ENCODE assay signal across 10 cellular contexts in the genomic region with DNA sequence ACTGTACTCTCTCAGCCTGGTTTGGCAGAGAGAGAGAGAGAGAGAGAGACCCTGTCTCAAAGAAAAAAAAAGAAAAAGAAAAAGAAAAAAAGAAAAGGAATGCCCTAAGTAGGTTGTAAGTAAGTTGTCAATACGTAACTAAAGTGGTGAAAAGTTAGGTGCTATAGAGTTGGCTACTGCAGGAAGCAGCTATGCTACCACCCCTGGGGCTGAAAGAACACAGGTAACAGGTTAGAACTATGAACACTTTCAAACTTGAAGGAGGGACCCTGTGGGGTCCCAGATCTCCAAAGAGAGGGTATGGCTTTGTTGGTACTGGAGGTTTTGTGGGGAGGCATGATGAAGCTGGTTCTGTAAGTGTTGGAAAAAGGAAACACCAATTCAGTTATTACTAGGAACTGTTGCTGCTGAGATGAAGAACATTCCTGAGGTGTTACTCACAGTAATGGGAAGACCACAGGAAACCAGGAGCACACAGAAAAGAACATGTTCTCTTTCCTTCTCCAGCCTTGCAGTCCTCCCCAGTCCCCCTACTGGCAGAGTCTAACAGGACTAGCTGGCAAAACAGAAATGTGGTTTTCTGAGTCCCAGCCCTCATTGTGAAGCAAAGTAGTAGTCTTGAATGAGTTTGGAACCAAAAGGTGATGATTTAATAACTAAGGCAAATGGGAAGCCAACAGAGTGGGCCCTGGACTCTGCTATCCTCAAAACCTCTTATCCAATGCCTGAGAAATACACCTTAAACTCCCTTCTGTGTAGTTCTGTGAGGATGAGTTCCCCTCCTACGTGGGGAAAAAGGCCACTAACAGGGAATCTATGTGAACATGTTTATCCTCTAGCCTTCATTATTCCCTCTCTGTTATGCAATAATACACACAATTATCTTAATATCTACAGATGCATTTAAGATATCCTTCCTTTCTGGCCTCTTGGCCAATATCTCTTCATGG.
DNase-seq lines count a peak whose midpoint lies in the region; ATAC-seq and TF ChIP-seq lines count a peak whose summit lies in the region.
"Had no signal": no experiment of that assay in that cellular context is flagged by ENCODE, and none has a peak within 500 bp of the region (broad histone marks: within the 10 kb centered on the region; RNA-seq: fewer than 3 reads in every experiment).

No MANE protein-coding gene starts in this region.

- H3K4me3 ChIP-seq in kidney epithelial cell (ENCODE audit: low read depth, low read length) = no peak overlapping the region

- no peaks in the 10 kb centered on the region for H3K27me3 ChIP-seq in kidney epithelial cell (ENCODE audit: control insufficient read depth, insufficient read depth, low read length)

- TF ChIP-seq CTCF in C4-2B (conservative IDR thresholded peaks at IDR 0.05) (peak; percentile 43), kidney epithelial cell (IDR thresholded peaks at IDR 0.05; ENCODE audit: insufficient read depth, low read length, poor library complexity, severe bottlenecking) (peak; percentile 88)

- no peak overlapping the region for H3K27ac ChIP-seq in C4-2B

- DNase-seq in HS-27A (ENCODE audit: low read depth) = peak; percentile 58
- peak; percentile 78 for DNase-seq in amniotic stem cell (lab: John Stamatoyannopoulos, UW)
- DNase-seq in kidney epithelial cell (ENCODE audit: low read depth) = peak; percentile 94
- no peak for DNase-seq in NK-92 treated with Interleukin-12 subunit alpha and Interleukin-12 subunit beta, amount 100 ng/mL, for 24 hours (lab: John Stamatoyannopoulos, UW)
- no peak for DNase-seq in activated effector memory CD4-positive, alpha-beta T cell treated with Interleukin-2 at 50 U/mL for 16 hours
- DNase-seq in T1000 (lab: John Stamatoyannopoulos, UW) = no peak
- DNase-seq: amygdala, naive B cell had no signal

- no peaks in the 10 kb centered on the region for H3K36me3 ChIP-seq in kidney epithelial cell (ENCODE audit: control insufficient read depth, insufficient read depth, low read length)

- ATAC-seq in GM21723 (IDR thresholded peaks at IDR 0.05; ENCODE audit: unreplicated experiment) = no peak

Comparison
In these comparisons a context has a peak if more than half of its experiments do, and no peak if none do; other contexts are left out.
1. DNase-seq: peak in HS-27A (single experiment), amniotic stem cell (single experiment) and kidney epithelial cell (single experiment); none in NK-92 treated with Interleukin-12 subunit alpha and Interleukin-12 subunit beta, amount 100 ng/mL, for 24 hours (single experiment), activated effector memory CD4-positive, alpha-beta T cell treated with Interleukin-2 at 50 U/mL for 16 hours (single experiment) and T1000 (single experiment).